17 cellular contexts compared by ENCODE assay signal in genomic region chr10:59002011-59002410, GRCh38.
"Had no signal": no experiment of that assay in that cellular context is flagged by ENCODE, and none has a peak within 500 bp of the region (broad histone marks: within the 10 kb centered on the region; RNA-seq: fewer than 3 reads in every experiment).

No MANE protein-coding gene starts in this region.

- H3K36me3 ChIP-seq: breast epithelium, left ventricle myocardium inferior, right atrium auricular region, tibial nerve had no signal

- H3K27me3 ChIP-seq: breast epithelium, right atrium auricular region, tibial nerve had no signal

- H3K4me3 ChIP-seq: breast epithelium, psoas muscle, tibial nerve had no signal

- DNase-seq: activated CD4-positive, alpha-beta T cell treated with anti-CD3 and anti-CD28 coated beads for 1 hour; activated CD4-positive, alpha-beta T cell treated with anti-CD3 and anti-CD28 coated beads, Interleukin-2, amount 50 U/mL, for 1 hour; activated gamma-delta T cell treated with Interleukin-2 at 50 U/mL for 16 hours; activated T-cell treated with anti-CD3 and anti-CD28 coated beads, Interleukin-2, amount 50 U/mL, for 1 hour; effector CD4-positive, alpha-beta T cell; foreskin fibroblast; kidney glomerular epithelial cell; left ventricle myocardium inferior; mammary epithelial cell; naive thymus-derived CD8-positive, alpha-beta T cell; psoas muscle; stimulated activated CD4-positive, alpha-beta T cell treated with anti-CD3 and anti-CD28 coated beads, Interleukin-4, amount 100 ng/mL, for 24 hours; stimulated activated naive CD4-positive, alpha-beta T cell treated with Interleukin-2 at 50 U/mL for 16 hours had no signal

- H3K4me1 ChIP-seq: breast epithelium, psoas muscle had no signal

- H3K27ac ChIP-seq: breast epithelium, left ventricle myocardium inferior, psoas muscle had no signal

- H3K9me3 ChIP-seq: breast epithelium, left ventricle myocardium inferior, psoas muscle, right atrium auricular region, tibial nerve had no signal

- ATAC-seq: activated naive CD4-positive, alpha-beta T cell treated with anti-CD3 and anti-CD28 coated beads, Interleukin-2, amount 50 U/mL, for 72 hours; naive thymus-derived CD8-positive, alpha-beta T cell; psoas muscle had no signal
